11 cellular contexts compared by ENCODE assay signal in genomic region chr10:5466451-5466996, GRCh38. TPM values are rescaled to one million over a fixed set of nuclear protein-coding genes. Genes with fewer than 3 reads are reported as not detected.
A peak's percentile ranks its signal among the peaks of the same experiment; 100 is the strongest.
DNase-seq lines count a peak whose midpoint lies in the region; ATAC-seq, FAIRE-seq and TF ChIP-seq lines count a peak whose summit lies in the region.
"Had no signal": no experiment of that assay in that cellular context is flagged by ENCODE, and none has a peak within 500 bp of the region (broad histone marks: within the 10 kb centered on the region; RNA-seq: fewer than 3 reads in every experiment).

No MANE protein-coding gene starts in this region.

- no peaks in the 10 kb centered on the region for H3F3A ChIP-seq in Loucy (ENCODE audit: low read depth)

- DNase-seq in AG20443 (ENCODE audit: low spot score), result peak; percentile 41
- DNase-seq in bronchial epithelial cell (ENCODE audit: low read depth), result peak; percentile 94
- DNase-seq in mucosa of gallbladder (ENCODE audit: low spot score), result peak; percentile 80
- no peak for DNase-seq in KG1 (lab: John Stamatoyannopoulos, UW)
- no peak for DNase-seq in T-helper 9 cell
- DNase-seq in activated T-cell treated with anti-CD3 and anti-CD28 coated beads, Interleukin-2, amount 50 U/mL, for 1 hour, result no peak
- DNase-seq: left cardiac atrium had no signal

- no peak for ATAC-seq in HG03135 (IDR thresholded peaks at IDR 0.05; ENCODE audit: unreplicated experiment)

- peak; percentile 93 for FAIRE-seq in bronchial epithelial cell (lab: Jason Lieb, UNC)

- H3K36me3 ChIP-seq in Loucy (ENCODE audit: insufficient read depth, low read length) (no peaks in the 10 kb centered on the region), bronchial epithelial cell (ENCODE audit: control insufficient read depth, insufficient read depth, low read length) (no peaks in the 10 kb centered on the region)

- no peaks in the 10 kb centered on the region for H4K20me1 ChIP-seq in Loucy (ENCODE audit: insufficient read depth, low read length, poor library complexity, severe bottlenecking)

- no peaks in the 10 kb centered on the region for H3K79me2 ChIP-seq in Loucy (ENCODE audit: insufficient read depth, low read length)

- no peak for TF ChIP-seq CTCF in Loucy (conservative IDR thresholded peaks at IDR 0.05; ENCODE audit: low read length)
- TF ChIP-seq CTCF in bronchial epithelial cell (IDR thresholded peaks at IDR 0.05; ENCODE audit: insufficient read depth, low read length, severe bottlenecking), result no peak

- no peaks in the 10 kb centered on the region for H3K9me2 ChIP-seq in Loucy (replicated peaks; ENCODE audit: low read depth, low read length)

- H3K4me1 ChIP-seq in Loucy (ENCODE audit: insufficient read depth, low read length, poor library complexity, severe bottlenecking), result peaks cover 8% of the 10 kb centered on the region

- H3K27me3 ChIP-seq in Loucy (ENCODE audit: insufficient read depth, low read length, poor library complexity, severe bottlenecking) (no peaks in the 10 kb centered on the region), bronchial epithelial cell (ENCODE audit: control insufficient read depth, insufficient read depth, low read length) (no peaks in the 10 kb centered on the region)

- H2AFZ ChIP-seq in Loucy (ENCODE audit: low read length), result 0 out of 2 replicates have a peak overlapping the region, but pooled peaks have one; percentile 44

- H3K4me2 ChIP-seq in Loucy (ENCODE audit: low read depth, low read length, poor library complexity, severe bottlenecking), result no peak overlapping the region

- H3K9me3 ChIP-seq in Loucy (ENCODE audit: insufficient read depth, low read depth, low read length), result no peaks in the 10 kb centered on the region

- no peak overlapping the region for H3K9ac ChIP-seq in Loucy (ENCODE audit: low read depth, low read length, poor library complexity, severe bottlenecking)

- H3K4me3 ChIP-seq in Loucy (ENCODE audit: low read length, poor library complexity, severe bottlenecking) (no peak overlapping the region), bronchial epithelial cell (ENCODE audit: low read depth, low read length) (no peak overlapping the region)

RNA-seq across cellular contexts. Expression of gene CALML5, which starts 32.8 kb away (rescaled TPM):
- total RNA-seq in bronchial epithelial cell, result 0.79 and 4.4 TPM in 2 replicates
- not detected for total RNA-seq in mucosa of gallbladder
- total RNA-seq: activated CD8-positive, alpha-beta memory T cell treated with anti-CD3 and anti-CD28 coated beads for 36 hours; left cardiac atrium; subcutaneous adipose tissue had no signal

RNA-seq across cellular contexts. Expression of gene NET1, which starts 54.2 kb away (rescaled TPM):
- total RNA-seq in bronchial epithelial cell (45.8 and 118 TPM in 2 replicates), mucosa of gallbladder (85.8 TPM)

RNA-seq across cellular contexts. Expression of gene CALML3, which starts 58.2 kb away (rescaled TPM):
- total RNA-seq in bronchial epithelial cell, result 0.53 and 1.0 TPM in 2 replicates
- not detected for total RNA-seq in mucosa of gallbladder
- total RNA-seq: activated CD8-positive, alpha-beta memory T cell treated with anti-CD3 and anti-CD28 coated beads for 36 hours; left cardiac atrium; subcutaneous adipose tissue had no signal

Comparison
In these comparisons a context has a peak if more than half of its experiments do, and no peak if none do; other contexts are left out.
1. DNase-seq: peak in AG20443 (single experiment), bronchial epithelial cell (single experiment) and mucosa of gallbladder (single experiment); none in KG1 (single experiment), T-helper 9 cell (single experiment) and activated T-cell treated with anti-CD3 and anti-CD28 coated beads, Interleukin-2, amount 50 U/mL, for 1 hour (single experiment).